Comparison of ENCODE assay signal across 38 cellular contexts in genomic region chr1:106120789-106121188, GRCh38.
"Had no signal": no experiment of that assay in that cellular context is flagged by ENCODE, and none has a peak within 500 bp of the region (broad histone marks: within the 10 kb centered on the region; RNA-seq: fewer than 3 reads in every experiment).

No MANE protein-coding gene starts in this region.

- H3K9me3 Mint-ChIP-seq: activated naive CD4-positive, alpha-beta T cell treated with anti-CD3 and anti-CD28 coated beads, Interleukin-2, amount 50 U/mL, for 24 hours had no signal

- H3K4me3 Mint-ChIP-seq: activated naive CD4-positive, alpha-beta T cell treated with anti-CD3 and anti-CD28 coated beads for 36 hours; activated naive CD4-positive, alpha-beta T cell treated with anti-CD3 and anti-CD28 coated beads, Interleukin-2, amount 10 ng/mL, durations not matched to agents 7 days and 5 days; activated naive CD4-positive, alpha-beta T cell treated with anti-CD3 and anti-CD28 coated beads, Interleukin-2, amount 50 U/mL, for 24 hours; activated naive CD8-positive, alpha-beta T cell; activated naive CD8-positive, alpha-beta T cell treated with anti-CD3 and anti-CD28 coated beads for 36 hours; activated naive CD8-positive, alpha-beta T cell treated with anti-CD3 and anti-CD28 coated beads, Interleukin-2, amount 10 ng/mL, durations not matched to agents 7 days and 5 days; activated naive CD8-positive, alpha-beta T cell treated with anti-CD3 and anti-CD28 coated beads, Interleukin-2, amount 50 U/mL, for 24 hours; activated T-cell treated with anti-CD3 and anti-CD28 coated beads, Interleukin-2, amount 50 U/mL, for 24 hours; activated T-cell treated with anti-CD3 and anti-CD28 coated beads, Interleukin-2, amount 50 U/mL, for 4 hours; activated T-cell treated with anti-CD3 and anti-CD28 coated beads, Interleukin-2, amount 50 U/mL, for 72 hours; activated T-helper 1 cell treated with anti-CD3 and anti-CD28 coated beads, Interleukin-12 subunit alpha, Interleukin-12 subunit beta, Interleukin-2, Interleukin-4 antibody, amounts not matched to agents 30 ng/mL and 10 ng/mL and 1 ng/mL, durations not matched to agents 14 hours and 24 hours and 36 hours; activated T-helper 17 cell treated with anti-CD3 and anti-CD28 coated beads, Interleukin-2, amount 50 U/mL, for 72 hours; brain; central memory CD8-positive, alpha-beta T cell had no signal

- H3K27ac ChIP-seq: adrenal gland, ascending aorta, body of pancreas, brain microvascular endothelial cell, breast epithelium, cardiac muscle cell had no signal

- ATAC-seq: activated naive CD4-positive, alpha-beta T cell treated with anti-CD3 and anti-CD28 coated beads, Interleukin-2, amount 50 U/mL, for 72 hours; activated naive CD8-positive, alpha-beta T cell treated with anti-CD3 and anti-CD28 coated beads, Interleukin-2, amount 50 U/mL, for 24 hours; activated T-cell treated with anti-CD3 and anti-CD28 coated beads, Interleukin-2, amount 50 U/mL, for 4 hours; activated T-cell treated with anti-CD3 and anti-CD28 coated beads, Interleukin-2, amount 50 U/mL, for 72 hours; activated T-helper 17 cell treated with anti-CD3 and anti-CD28 coated beads, Interleukin-2, amount 50 U/mL, for 72 hours; body of pancreas had no signal

- H3K9me3 ChIP-seq: ascending aorta had no signal

- H3K36me3 Mint-ChIP-seq: activated naive CD4-positive, alpha-beta T cell treated with anti-CD3 and anti-CD28 coated beads, Interleukin-2, amount 10 ng/mL, durations not matched to agents 7 days and 5 days; activated naive CD4-positive, alpha-beta T cell treated with anti-CD3 and anti-CD28 coated beads, Interleukin-2, amount 50 U/mL, for 24 hours; activated naive CD8-positive, alpha-beta T cell; activated naive CD8-positive, alpha-beta T cell treated with anti-CD3 and anti-CD28 coated beads for 36 hours; activated naive CD8-positive, alpha-beta T cell treated with anti-CD3 and anti-CD28 coated beads, Interleukin-2, amount 10 ng/mL, durations not matched to agents 7 days and 5 days; brain had no signal

- H3K4me1 ChIP-seq: adrenal gland, ascending aorta, body of pancreas, breast epithelium had no signal

- H3K36me3 ChIP-seq: adrenal gland, ascending aorta, brain microvascular endothelial cell, breast epithelium, cardiac muscle cell had no signal

- H3K4me1 Mint-ChIP-seq: activated naive CD4-positive, alpha-beta T cell treated with anti-CD3 and anti-CD28 coated beads, Interleukin-2, amount 10 ng/mL, durations not matched to agents 7 days and 5 days; activated naive CD4-positive, alpha-beta T cell treated with anti-CD3 and anti-CD28 coated beads, Interleukin-2, amount 50 U/mL, for 24 hours; activated naive CD8-positive, alpha-beta T cell treated with anti-CD3 and anti-CD28 coated beads for 36 hours; activated naive CD8-positive, alpha-beta T cell treated with anti-CD3 and anti-CD28 coated beads, Interleukin-2, amount 10 ng/mL, durations not matched to agents 7 days and 5 days; activated naive CD8-positive, alpha-beta T cell treated with anti-CD3 and anti-CD28 coated beads, Interleukin-2, amount 50 U/mL, for 24 hours; activated T-helper 17 cell treated with anti-CD3 and anti-CD28 coated beads, Interleukin-2, amount 50 U/mL, for 72 hours; brain; central memory CD8-positive, alpha-beta T cell had no signal

- DNase-seq: activated effector memory CD4-positive, alpha-beta T cell treated with anti-CD3 and anti-CD28 coated beads, Interleukin-2, amount 50 U/mL, for 16 hours; activated effector memory CD4-positive, alpha-beta T cell treated with Interleukin-2 at 50 U/mL for 16 hours; activated gamma-delta T cell; activated gamma-delta T cell treated with Interleukin-2 at 50 U/mL for 16 hours; activated naive CD4-positive, alpha-beta T cell; activated naive CD4-positive, alpha-beta T cell treated with anti-CD3 and anti-CD28 coated beads for 36 hours; activated naive CD4-positive, alpha-beta T cell treated with anti-CD3 and anti-CD28 coated beads, Interleukin-2, amount 10 ng/mL, durations not matched to agents 7 days and 5 days; activated naive CD4-positive, alpha-beta T cell treated with anti-CD3 and anti-CD28 coated beads, Interleukin-2, amount 50 U/mL, for 16 hours; activated naive CD4-positive, alpha-beta T cell treated with Interleukin-2 at 50 U/mL for 16 hours; activated naive CD8-positive, alpha-beta T cell treated with anti-CD3 and anti-CD28 coated beads for 36 hours; activated naive CD8-positive, alpha-beta T cell treated with anti-CD3 and anti-CD28 coated beads, Interleukin-2, amount 10 ng/mL, durations not matched to agents 7 days and 5 days; activated naive CD8-positive, alpha-beta T cell treated with anti-CD3 and anti-CD28 coated beads, Interleukin-2, amount 50 U/mL, for 24 hours; activated T-cell treated with anti-CD3 and anti-CD28 coated beads, Interleukin-2, amount 50 U/mL, for 1 hour; activated T-cell treated with anti-CD3 and anti-CD28 coated beads, Interleukin-2, amount 50 U/mL, for 24 hours; activated T-cell treated with anti-CD3 and anti-CD28 coated beads, Interleukin-2, amount 50 U/mL, for 4 hours; activated T-cell treated with anti-CD3 and anti-CD28 coated beads, Interleukin-2, amount 50 U/mL, for 48 hours; activated T-cell treated with anti-CD3 and anti-CD28 coated beads, Interleukin-2, amount 50 U/mL, for 72 hours; adrenal gland; amniotic stem cell; amygdala; anterior cingulate cortex; aorta; body of pancreas; brain microvascular endothelial cell; caudate nucleus; central memory CD4-positive, alpha-beta T cell; cerebellar nuclear complex had no signal

- H3K4me3 ChIP-seq: adrenal gland, ascending aorta, body of pancreas, breast epithelium, cardiac muscle cell had no signal

- H3K27ac Mint-ChIP-seq: activated naive CD4-positive, alpha-beta T cell treated with anti-CD3 and anti-CD28 coated beads for 36 hours; activated naive CD4-positive, alpha-beta T cell treated with anti-CD3 and anti-CD28 coated beads, Interleukin-2, amount 10 ng/mL, durations not matched to agents 7 days and 5 days; activated naive CD4-positive, alpha-beta T cell treated with anti-CD3 and anti-CD28 coated beads, Interleukin-2, amount 50 U/mL, for 24 hours; activated naive CD4-positive, alpha-beta T cell treated with anti-CD3 and anti-CD28 coated beads, Interleukin-2, amount 50 U/mL, for 72 hours; activated naive CD8-positive, alpha-beta T cell; activated naive CD8-positive, alpha-beta T cell treated with anti-CD3 and anti-CD28 coated beads for 36 hours; activated naive CD8-positive, alpha-beta T cell treated with anti-CD3 and anti-CD28 coated beads, Interleukin-2, amount 10 ng/mL, durations not matched to agents 7 days and 5 days; activated naive CD8-positive, alpha-beta T cell treated with anti-CD3 and anti-CD28 coated beads, Interleukin-2, amount 50 U/mL, for 24 hours; activated T-cell treated with anti-CD3 and anti-CD28 coated beads, Interleukin-2, amount 50 U/mL, for 24 hours; activated T-cell treated with anti-CD3 and anti-CD28 coated beads, Interleukin-2, amount 50 U/mL, for 72 hours; activated T-helper 1 cell treated with anti-CD3 and anti-CD28 coated beads, Interleukin-12 subunit alpha, Interleukin-12 subunit beta, Interleukin-2, Interleukin-4 antibody, amounts not matched to agents 30 ng/mL and 10 ng/mL and 1 ng/mL, durations not matched to agents 14 hours and 24 hours and 36 hours; activated T-helper 17 cell treated with anti-CD3 and anti-CD28 coated beads, Interleukin-2, amount 50 U/mL, for 72 hours; activated T-helper 2 cell treated with anti-CD3 and anti-CD28 coated beads, Interferon-gamma antibody, Interleukin-2, Interleukin-4, amounts not matched to agents 10 μg/mL and 5 μg/mL and 100 μg/mL, durations not matched to agents 14 hours and 24 hours and 36 hours; brain had no signal

- H3K27me3 ChIP-seq: adrenal gland, ascending aorta, body of pancreas, brain microvascular endothelial cell, breast epithelium, cardiac muscle cell had no signal
